ENCODE assay signal across 1 cellular context in genomic region chr2:43146083-43146482, GRCh38.
TF ChIP-seq lines count a peak whose summit lies in the region.

No MANE protein-coding gene starts in this region.

TF ChIP-seq in WTC11, 78 proteins besides CTCF, POLR2A, EP300 and RAD21 (continued from another document):
- TF ChIP-seq ZNF263 (CRISPR knock-in tag; IDR thresholded peaks at IDR 0.05; ENCODE audit: low read depth) (no peak), MAX (CRISPR knock-in tag; IDR thresholded peaks at IDR 0.05) (no peak)
